In the genomic region with DNA sequence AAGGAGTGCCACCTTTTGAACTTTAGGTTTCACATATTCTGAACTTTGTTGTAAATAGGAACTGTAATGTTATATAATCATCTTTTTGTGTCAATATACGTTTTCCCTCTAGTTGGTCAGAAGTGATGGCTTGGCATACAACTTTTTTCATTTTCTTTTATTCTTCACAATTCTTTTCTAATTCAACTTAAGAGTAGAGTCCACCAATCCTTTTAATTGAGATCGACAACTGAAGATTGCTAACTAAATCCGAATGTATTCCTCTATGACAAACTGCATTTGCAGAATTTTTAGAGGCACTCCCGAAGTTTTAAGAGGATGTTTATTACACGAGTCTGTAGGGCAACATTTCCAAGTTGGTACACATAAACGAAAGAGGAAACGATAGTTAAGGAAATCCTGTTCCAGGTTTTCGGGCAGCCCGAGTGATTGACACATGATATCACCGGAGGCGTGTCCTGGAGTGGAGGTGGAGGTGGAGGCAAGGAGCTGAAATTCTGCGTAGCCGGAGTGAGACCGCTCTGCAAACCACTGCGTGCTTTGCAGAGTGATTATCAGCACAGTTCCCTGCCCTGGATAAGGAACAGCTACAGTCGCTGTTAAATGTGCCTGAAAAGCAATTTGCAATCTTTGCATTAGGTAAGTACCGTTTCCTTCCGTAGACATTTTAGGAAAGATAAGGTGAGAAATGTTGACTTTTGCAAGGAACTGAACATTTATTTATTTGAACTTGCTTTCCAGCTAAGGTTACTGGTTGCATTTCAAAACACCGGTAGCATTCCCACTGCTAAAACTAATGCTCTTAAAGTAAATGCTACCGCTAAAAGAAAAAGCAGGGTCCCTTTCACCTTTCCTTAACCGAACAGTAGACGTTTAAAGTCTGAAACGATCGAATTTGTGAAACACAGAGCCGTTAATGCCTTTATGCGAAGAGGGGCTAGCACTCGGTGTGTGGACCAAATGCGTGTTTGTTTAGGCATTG, we compare ENCODE assay signal across 8 cellular contexts. TPM values are rescaled to one million over a fixed set of nuclear protein-coding genes. Genes with fewer than 3 reads are reported as not detected.
DNase-seq lines count a peak whose midpoint lies in the region; ATAC-seq and TF ChIP-seq lines count a peak whose summit lies in the region.

A gene with protein sequence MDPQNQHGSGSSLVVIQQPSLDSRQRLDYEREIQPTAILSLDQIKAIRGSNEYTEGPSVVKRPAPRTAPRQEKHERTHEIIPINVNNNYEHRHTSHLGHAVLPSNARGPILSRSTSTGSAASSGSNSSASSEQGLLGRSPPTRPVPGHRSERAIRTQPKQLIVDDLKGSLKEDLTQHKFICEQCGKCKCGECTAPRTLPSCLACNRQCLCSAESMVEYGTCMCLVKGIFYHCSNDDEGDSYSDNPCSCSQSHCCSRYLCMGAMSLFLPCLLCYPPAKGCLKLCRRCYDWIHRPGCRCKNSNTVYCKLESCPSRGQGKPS (plus strand): TSS at position 502 of the 982 bp plus-strand sequence. CDS start 4,797 bp downstream, outside the sequence.

- peaks cover 21% of the 10 kb centered on the region for H3K4me1 Mint-ChIP-seq in T-helper 2 cell treated with Interferon-gamma antibody and Interleukin-4, amounts not matched to agents 5 μg/mL and 100 μg/mL, for 36 hours (ENCODE audit: low read depth)

- H3K9me3 ChIP-seq in ascending aorta (no peaks in the 10 kb centered on the region), right cardiac atrium (ENCODE audit: control insufficient read depth, low read length) (no peaks in the 10 kb centered on the region), prostate gland (no peaks in the 10 kb centered on the region), vagina (no peaks in the 10 kb centered on the region)

- TF ChIP-seq CTCF in ascending aorta (IDR thresholded peaks at IDR 0.05) (no peak), prostate gland (IDR thresholded peaks at IDR 0.05) (no peak), vagina (IDR thresholded peaks at IDR 0.05) (no peak)

- TF ChIP-seq POLR2A in prostate gland (IDR thresholded peaks at IDR 0.05) (peak; percentile 74), vagina (IDR thresholded peaks at IDR 0.05) (peak in 1 of 2 donors; percentile 73)

- no peaks in the 10 kb centered on the region for H3K9me3 Mint-ChIP-seq in T-helper 2 cell treated with Interferon-gamma antibody and Interleukin-4, amounts not matched to agents 5 μg/mL and 100 μg/mL, for 36 hours

- intact Hi-C loops in ascending aorta (cut with DNase I) (loop anchor here (2.0 to 5.0 kb wide), 6 partner anchors 158 to 1316 kb away; partner anchors contain the start of gene ANKRD50), right cardiac atrium (cut with DNase I) (loop anchor here in 3 of 4 donors (10.0 kb wide), 4 partner anchors 152 to 718 kb away; no protein-coding TSS in a partner anchor), prostate gland (cut with DNase I) (loop anchor here (5.0 to 10.0 kb wide), 5 partner anchors 149 to 716 kb away; no protein-coding TSS in a partner anchor), vagina (cut with DNase I) (loop anchor here (10.0 kb wide), 1 partner anchor 268 kb away; no protein-coding TSS in a partner anchor)

- 1% methylated on average over 28 of the region's 28 CpGs for WGBS in right cardiac atrium
- 2% methylated on average over 28 of the region's 28 CpGs for WGBS in prostate gland

- DNase-seq in NCI-H187 treated with DMSO at 0.1 percent for 48 hours (lab: John Stamatoyannopoulos, UW) (peak; percentile 63), ascending aorta (ENCODE audit: low spot score in 2 of 2) (peak; percentile 55 to 94), right cardiac atrium (peak; percentile 88 to 94 (median 90)), prostate gland (ENCODE audit: low spot score) (peak; percentile 94), vagina (ENCODE audit: extremely low spot score in 2 of 2) (peak in 1 of 2 donors; percentile 96)
- DNase-seq in T-helper 2 cell treated with Interferon-gamma antibody and Interleukin-4, amounts not matched to agents 5 μg/mL and 100 μg/mL, for 36 hours (ENCODE audit: low spot score): peak; percentile 84

- H3K4me1 ChIP-seq in ascending aorta: no peaks in the 10 kb centered on the region
- no peaks in the 10 kb centered on the region for H3K4me1 ChIP-seq in right cardiac atrium (ENCODE audit: control insufficient read depth, insufficient read depth, low read length)
- no peaks in the 10 kb centered on the region for H3K4me1 ChIP-seq in prostate gland (replicated peaks)
- peaks cover 12% of the 10 kb centered on the region for H3K4me1 ChIP-seq in vagina

- H3K4me3 ChIP-seq in ascending aorta (peak within 1 kb of the TSS; percentile 78 to 84), right cardiac atrium (ENCODE audit: low read length) (peak within 1 kb of the TSS; percentile 63), prostate gland (peak within 1 kb of the TSS; percentile 74), vagina (peak within 1 kb of the TSS; percentile 84 to 89)

- H3K36me3 ChIP-seq in ascending aorta (peaks cover 0 to 26% of the 10 kb centered on the region in 2 donors), prostate gland (no peaks in the 10 kb centered on the region), vagina (no peaks in the 10 kb centered on the region)

- peaks cover 13% of the 10 kb centered on the region for H3K36me3 Mint-ChIP-seq in T-helper 2 cell treated with Interferon-gamma antibody and Interleukin-4, amounts not matched to agents 5 μg/mL and 100 μg/mL, for 36 hours (ENCODE audit: low read depth)

- ATAC-seq in GM18498 (IDR thresholded peaks at IDR 0.05; ENCODE audit: unreplicated experiment): peak; percentile 47
- ATAC-seq in HG02938 (IDR thresholded peaks at IDR 0.05; ENCODE audit: unreplicated experiment): peak; percentile 54
- peak; percentile 90 to 94 for ATAC-seq in right cardiac atrium

- peak within 1 kb of the TSS; percentile 87 for H3K27ac Mint-ChIP-seq in T-helper 2 cell treated with Interferon-gamma antibody and Interleukin-4, amounts not matched to agents 5 μg/mL and 100 μg/mL, for 36 hours

- H3K27me3 ChIP-seq in ascending aorta (no peaks in the 10 kb centered on the region), right cardiac atrium (ENCODE audit: control insufficient read depth, insufficient read depth) (no peaks in the 10 kb centered on the region), prostate gland (replicated peaks; ENCODE audit: insufficient read depth) (no peaks in the 10 kb centered on the region), vagina (no peaks in the 10 kb centered on the region)

- H3K27ac ChIP-seq in ascending aorta: peak within 1 kb of the TSS; percentile 84 to 93
- peak within 1 kb of the TSS; percentile 96 for H3K27ac ChIP-seq in right cardiac atrium (ENCODE audit: low read length)
- peak within 1 kb of the TSS; percentile 83 to 89 for H3K27ac ChIP-seq in prostate gland
- H3K27ac ChIP-seq in vagina: peak within 1 kb of the TSS; percentile 97

- peak within 1 kb of the TSS; percentile 92 for H3K4me3 Mint-ChIP-seq in T-helper 2 cell treated with Interferon-gamma antibody and Interleukin-4, amounts not matched to agents 5 μg/mL and 100 μg/mL, for 36 hours

- H3K27me3 Mint-ChIP-seq in T-helper 2 cell treated with Interferon-gamma antibody and Interleukin-4, amounts not matched to agents 5 μg/mL and 100 μg/mL, for 36 hours (ENCODE audit: low read depth): peaks cover 12% of the 10 kb centered on the region

RNA-seq across cellular contexts. Expression of the gene that starts here (rescaled TPM):
- total RNA-seq in ascending aorta (348 TPM), right cardiac atrium (10 to 100 TPM; 26.3 to 60.4 (median 50.0) TPM), prostate gland (10 to 100 TPM; 67.5 to 90.2 TPM), vagina (185 TPM)
- 21.3 TPM for polyA plus RNA-seq in right cardiac atrium
